In the genomic region with DNA sequence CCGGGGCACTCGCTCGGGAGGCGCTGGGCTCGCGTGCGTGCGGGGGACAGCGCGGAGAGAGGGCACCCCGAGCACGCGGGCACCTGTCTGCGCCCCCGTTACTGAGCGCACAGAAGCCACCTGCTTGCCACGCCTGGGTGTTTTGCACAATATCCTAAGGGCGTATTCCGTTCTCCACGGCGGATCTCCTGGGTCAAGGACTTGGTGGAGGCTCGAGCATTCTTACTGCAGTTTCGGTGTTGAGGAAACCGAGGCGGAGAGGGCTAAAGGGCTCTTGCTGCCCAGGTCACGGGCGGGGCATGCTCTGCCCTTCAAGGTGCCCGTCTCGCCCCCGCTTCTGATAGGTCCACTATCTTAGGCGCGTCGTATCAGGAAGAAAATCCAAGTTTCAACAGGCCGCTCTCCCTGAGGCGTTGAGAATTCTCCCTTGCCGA, we compare ENCODE assay signal across 8 cellular contexts. TPM values are rescaled to one million over a fixed set of nuclear protein-coding genes. Genes with fewer than 3 reads are reported as not detected.
DNase-seq lines count a peak whose midpoint lies in the region; ATAC-seq and TF ChIP-seq lines count a peak whose summit lies in the region.

No MANE protein-coding gene starts in this region.

- peak overlapping the region; percentile 73 for H3K9ac ChIP-seq in NT2/D1 (ENCODE audit: insufficient read length, low read depth)

- peak overlapping the region; percentile 90 for H3K4me3 Mint-ChIP-seq in memory B cell
- peak overlapping the region; percentile 97 for H3K4me3 Mint-ChIP-seq in type B pancreatic cell

- H3K4me1 Mint-ChIP-seq in memory B cell (peaks cover 15% of the 10 kb centered on the region), type B pancreatic cell (ENCODE audit: unreplicated experiment) (peaks cover 27% of the 10 kb centered on the region)

- DNase-seq in AG04449 (ENCODE audit: low read depth, low spot score) (no peak), NT2/D1 (ENCODE audit: low read depth, low spot score) (no peak), memory B cell (ENCODE audit: low spot score in 2 of 2) (no peak), type B pancreatic cell (ENCODE audit: extremely low spot score, unreplicated experiment) (no peak), SKM-1 (lab: John Stamatoyannopoulos, UW; ENCODE audit: unreplicated experiment) (no peak)

- no peaks in the 10 kb centered on the region for H3K4me1 ChIP-seq in NT2/D1 (ENCODE audit: insufficient read depth, insufficient read length)

- peaks cover 6% of the 10 kb centered on the region for H3K36me3 Mint-ChIP-seq in memory B cell
- peaks cover 3% of the 10 kb centered on the region for H3K36me3 Mint-ChIP-seq in type B pancreatic cell

- TF ChIP-seq CTCF in AG04449 (IDR thresholded peaks at IDR 0.05; ENCODE audit: insufficient read depth, low read length, missing control alignments) (no peak), type B pancreatic cell (conservative IDR thresholded peaks at IDR 0.05) (no peak)

- ATAC-seq in GM19452 (IDR thresholded peaks at IDR 0.05; ENCODE audit: unreplicated experiment) (peak; percentile 12), memory B cell (ENCODE audit: low read depth) (peak; percentile 16), HG03439 (IDR thresholded peaks at IDR 0.05; ENCODE audit: unreplicated experiment) (no peak)

- H3K27ac Mint-ChIP-seq in memory B cell: no peak overlapping the region
- H3K27ac Mint-ChIP-seq in type B pancreatic cell: peak overlapping the region; percentile 82

- peaks cover 3% of the 10 kb centered on the region for H3K9me3 Mint-ChIP-seq in memory B cell
- H3K9me3 Mint-ChIP-seq in type B pancreatic cell: peaks cover 10% of the 10 kb centered on the region

- H3K9me3 ChIP-seq in NT2/D1 (ENCODE audit: insufficient read depth, low read length): peaks cover 21% of the 10 kb centered on the region

- H3K27me3 Mint-ChIP-seq in memory B cell (no peaks in the 10 kb centered on the region), type B pancreatic cell (peaks cover 9% of the 10 kb centered on the region)

- CTCF ChIA-PET in AG04449 (lab: Yijun Ruan, JAX): no interaction called here

- POLR2A ChIA-PET in AG04449 (lab: Yijun Ruan, JAX): no interaction called here

- H3K4me3 ChIP-seq in AG04449 (ENCODE audit: low read depth, low read length) (peak overlapping the region; percentile 72), NT2/D1 (ENCODE audit: insufficient read length, low read depth) (peak overlapping the region; percentile 70)

- peaks cover 28% of the 10 kb centered on the region for H3K27me3 ChIP-seq in NT2/D1 (ENCODE audit: insufficient read depth, insufficient read length)

- H3K36me3 ChIP-seq in NT2/D1 (ENCODE audit: insufficient read depth, insufficient read length, low read length): no peaks in the 10 kb centered on the region

- H3K27ac ChIP-seq in cingulate gyrus (ENCODE audit: low read depth, low read length): peak overlapping the region; percentile 47

RNA-seq across cellular contexts. Expression of gene GPD1L, which starts 0.5 kb away (rescaled TPM):
- 17.5 and 17.8 TPM in 2 replicates for total RNA-seq in type B pancreatic cell (ENCODE audit: low replicate concordance)
